ENCODE assay signal across 11 cellular contexts in the genomic region with DNA sequence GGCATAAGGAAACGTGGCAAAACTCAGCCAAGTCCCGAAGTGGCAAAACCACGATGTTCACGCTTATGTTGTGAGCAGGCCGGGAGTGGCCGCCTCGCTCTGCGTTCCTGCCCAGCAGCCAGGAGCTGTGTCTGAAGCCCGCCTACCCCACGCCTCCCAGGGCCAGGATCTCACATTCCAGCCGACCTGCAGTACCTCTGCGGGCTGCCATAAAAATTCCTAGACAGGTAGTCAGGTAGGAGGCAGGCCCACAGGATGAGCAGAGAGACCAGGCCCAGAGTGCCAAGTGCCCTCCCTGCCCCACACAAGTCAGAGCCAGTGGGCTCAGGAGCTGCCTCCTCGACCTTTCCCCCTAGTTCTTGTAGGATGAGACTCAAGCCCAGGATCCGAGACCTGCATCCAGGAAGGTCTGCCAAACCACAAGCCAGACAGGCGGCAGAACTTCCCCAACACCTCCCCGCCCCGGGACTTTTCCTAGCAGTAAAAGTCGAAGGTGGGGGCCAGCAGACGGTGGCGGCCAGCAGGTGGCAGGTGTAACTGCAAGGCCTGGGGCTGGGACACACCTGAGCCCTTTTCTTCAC. TPM values are rescaled to one million over a fixed set of nuclear protein-coding genes. Genes with fewer than 3 reads are reported as not detected.
DNase-seq lines count a peak whose midpoint lies in the region; ATAC-seq and TF ChIP-seq lines count a peak whose summit lies in the region.
"Had no signal": no experiment of that assay in that cellular context is flagged by ENCODE, and none has a peak within 500 bp of the region (broad histone marks: within the 10 kb centered on the region; RNA-seq: fewer than 3 reads in every experiment).

No MANE protein-coding gene starts in this region.

- DNase-seq in Daoy (ENCODE audit: low read depth) (peak; percentile 91), NCI-H226 (peak; percentile 83), colonic mucosa (peak; percentile 86), omental fat pad (ENCODE audit: low spot score) (no peak), Right ventricle myocardium superior (no peak), GM20000 (ENCODE audit: low spot score) (no peak)
- DNase-seq in activated T-cell treated with anti-CD3 and anti-CD28 coated beads, Interleukin-2, amount 50 U/mL, for 4 hours = no peak
- DNase-seq: DMS153, NCI-H2029, testis had no signal

- H3K4me1 Mint-ChIP-seq in activated T-cell treated with anti-CD3 and anti-CD28 coated beads, Interleukin-2, amount 50 U/mL, for 4 hours (ENCODE audit: low read depth) = peaks cover 22% of the 10 kb centered on the region

- peak overlapping the region; percentile 24 for H3K27ac ChIP-seq in colonic mucosa
- H3K27ac ChIP-seq: testis had no signal

- no peaks in the 10 kb centered on the region for H3K36me3 Mint-ChIP-seq in activated T-cell treated with anti-CD3 and anti-CD28 coated beads, Interleukin-2, amount 50 U/mL, for 4 hours (ENCODE audit: insufficient read depth)

- H3K4me3 Mint-ChIP-seq in activated T-cell treated with anti-CD3 and anti-CD28 coated beads, Interleukin-2, amount 50 U/mL, for 4 hours = no peak overlapping the region

- intact Hi-C loops in colonic mucosa (cut with DNase I) (no loop called here), Right ventricle myocardium superior (cut with DNase I) (no loop called here)

- H3K4me3 ChIP-seq in colonic mucosa = no peak overlapping the region
- H3K4me3 ChIP-seq: testis had no signal

- H3K27me3 Mint-ChIP-seq in activated T-cell treated with anti-CD3 and anti-CD28 coated beads, Interleukin-2, amount 50 U/mL, for 4 hours (ENCODE audit: low read depth) = no peaks in the 10 kb centered on the region

- ATAC-seq in omental fat pad (ENCODE audit: low FRiP score) = peak; percentile 45
- no peak for ATAC-seq in Right ventricle myocardium superior (ENCODE audit: poor library complexity)
- no peak for ATAC-seq in activated T-cell treated with anti-CD3 and anti-CD28 coated beads, Interleukin-2, amount 50 U/mL, for 4 hours
- no peak for ATAC-seq in HG03342 (IDR thresholded peaks at IDR 0.05; ENCODE audit: unreplicated experiment)

- no peaks in the 10 kb centered on the region for H3K27me3 ChIP-seq in colonic mucosa
- H3K27me3 ChIP-seq: testis had no signal

- H3K36me3 ChIP-seq in colonic mucosa = no peaks in the 10 kb centered on the region

- no peak overlapping the region for H3K9ac ChIP-seq in colonic mucosa (ENCODE audit: low read depth in 2 of 2, low read length in 2 of 2)

- no peaks in the 10 kb centered on the region for H3K9me3 ChIP-seq in colonic mucosa
- H3K9me3 ChIP-seq: testis had no signal

- no peaks in the 10 kb centered on the region for H3K9me3 Mint-ChIP-seq in activated T-cell treated with anti-CD3 and anti-CD28 coated beads, Interleukin-2, amount 50 U/mL, for 4 hours

- TF ChIP-seq CTCF in colonic mucosa (IDR thresholded peaks at IDR 0.05) (peak; percentile 55), omental fat pad (IDR thresholded peaks at IDR 0.05) (no peak), GM20000 (IDR thresholded peaks at IDR 0.05; ENCODE audit: extremely low read depth, missing control alignments) (no peak)

- peaks cover 3% of the 10 kb centered on the region for H3K4me1 ChIP-seq in colonic mucosa
- H3K4me1 ChIP-seq: testis had no signal

RNA-seq across cellular contexts. Expression of a gene that starts 16.7 kb away (rescaled TPM):
- total RNA-seq in Daoy (2014; rRNA removed; shearing (Covaris generic)) = 11.0 and 12.2 TPM in 2 replicates
- total RNA-seq in colonic mucosa = 10 to 100 TPM; 13.0 to 26.1 TPM
- total RNA-seq in omental fat pad = 10 to 100 TPM; 10.4 to 42.7 (median 18.9) TPM
- total RNA-seq in Right ventricle myocardium superior = 21.5 TPM
- total RNA-seq in activated T-cell treated with anti-CD3 and anti-CD28 coated beads, Interleukin-2, amount 50 U/mL, for 4 hours = 1 to 10 TPM; 4.3 to 7.4 (median 5.6) TPM

Comparison
In these comparisons a context has a peak if more than half of its experiments do, and no peak if none do; other contexts are left out.
1. DNase-seq: peak in Daoy (single experiment), NCI-H226 (single experiment) and colonic mucosa (single experiment); none in omental fat pad (single experiment), Right ventricle myocardium superior (single experiment), activated T-cell treated with anti-CD3 and anti-CD28 coated beads, Interleukin-2, amount 50 U/mL, for 4 hours (single experiment) and GM20000 (single experiment).